Comparison of ENCODE assay signal across 1 cellular context in the genomic region with DNA sequence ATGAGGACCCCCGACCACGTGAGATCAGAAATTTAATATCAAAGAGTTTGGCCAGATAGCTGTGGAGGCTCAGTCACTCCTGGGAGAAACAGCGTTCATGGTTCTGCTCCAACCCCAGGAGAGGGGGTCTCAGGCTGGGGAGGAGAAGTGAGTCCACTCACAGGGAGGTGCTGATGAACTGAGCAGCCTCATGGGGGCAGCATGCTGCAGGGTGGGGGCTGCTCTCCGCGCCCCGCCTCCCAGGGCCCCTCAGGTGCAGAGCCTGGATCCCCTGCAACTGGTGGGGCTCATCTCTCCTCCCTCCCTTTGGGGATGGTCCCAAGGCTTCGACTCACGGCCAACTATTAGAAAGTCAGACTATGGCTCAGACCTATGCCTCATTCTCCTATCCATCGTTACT.
TF ChIP-seq lines count a peak whose summit lies in the region.

No MANE protein-coding gene starts in this region.

TF ChIP-seq in GM23338, 12 proteins besides CTCF, POLR2A, EP300 and RAD21 (continued from another document):
- TF ChIP-seq JUNB (IDR thresholded peaks at IDR 0.05; ENCODE audit: unreplicated experiment): no peak
- no peak for TF ChIP-seq POLR2AphosphoS5 (IDR thresholded peaks at IDR 0.05; ENCODE audit: low read depth)
- no peak for TF ChIP-seq STAT1 (IDR thresholded peaks at IDR 0.05; ENCODE audit: unreplicated experiment)
- TF ChIP-seq, protein P1, sequence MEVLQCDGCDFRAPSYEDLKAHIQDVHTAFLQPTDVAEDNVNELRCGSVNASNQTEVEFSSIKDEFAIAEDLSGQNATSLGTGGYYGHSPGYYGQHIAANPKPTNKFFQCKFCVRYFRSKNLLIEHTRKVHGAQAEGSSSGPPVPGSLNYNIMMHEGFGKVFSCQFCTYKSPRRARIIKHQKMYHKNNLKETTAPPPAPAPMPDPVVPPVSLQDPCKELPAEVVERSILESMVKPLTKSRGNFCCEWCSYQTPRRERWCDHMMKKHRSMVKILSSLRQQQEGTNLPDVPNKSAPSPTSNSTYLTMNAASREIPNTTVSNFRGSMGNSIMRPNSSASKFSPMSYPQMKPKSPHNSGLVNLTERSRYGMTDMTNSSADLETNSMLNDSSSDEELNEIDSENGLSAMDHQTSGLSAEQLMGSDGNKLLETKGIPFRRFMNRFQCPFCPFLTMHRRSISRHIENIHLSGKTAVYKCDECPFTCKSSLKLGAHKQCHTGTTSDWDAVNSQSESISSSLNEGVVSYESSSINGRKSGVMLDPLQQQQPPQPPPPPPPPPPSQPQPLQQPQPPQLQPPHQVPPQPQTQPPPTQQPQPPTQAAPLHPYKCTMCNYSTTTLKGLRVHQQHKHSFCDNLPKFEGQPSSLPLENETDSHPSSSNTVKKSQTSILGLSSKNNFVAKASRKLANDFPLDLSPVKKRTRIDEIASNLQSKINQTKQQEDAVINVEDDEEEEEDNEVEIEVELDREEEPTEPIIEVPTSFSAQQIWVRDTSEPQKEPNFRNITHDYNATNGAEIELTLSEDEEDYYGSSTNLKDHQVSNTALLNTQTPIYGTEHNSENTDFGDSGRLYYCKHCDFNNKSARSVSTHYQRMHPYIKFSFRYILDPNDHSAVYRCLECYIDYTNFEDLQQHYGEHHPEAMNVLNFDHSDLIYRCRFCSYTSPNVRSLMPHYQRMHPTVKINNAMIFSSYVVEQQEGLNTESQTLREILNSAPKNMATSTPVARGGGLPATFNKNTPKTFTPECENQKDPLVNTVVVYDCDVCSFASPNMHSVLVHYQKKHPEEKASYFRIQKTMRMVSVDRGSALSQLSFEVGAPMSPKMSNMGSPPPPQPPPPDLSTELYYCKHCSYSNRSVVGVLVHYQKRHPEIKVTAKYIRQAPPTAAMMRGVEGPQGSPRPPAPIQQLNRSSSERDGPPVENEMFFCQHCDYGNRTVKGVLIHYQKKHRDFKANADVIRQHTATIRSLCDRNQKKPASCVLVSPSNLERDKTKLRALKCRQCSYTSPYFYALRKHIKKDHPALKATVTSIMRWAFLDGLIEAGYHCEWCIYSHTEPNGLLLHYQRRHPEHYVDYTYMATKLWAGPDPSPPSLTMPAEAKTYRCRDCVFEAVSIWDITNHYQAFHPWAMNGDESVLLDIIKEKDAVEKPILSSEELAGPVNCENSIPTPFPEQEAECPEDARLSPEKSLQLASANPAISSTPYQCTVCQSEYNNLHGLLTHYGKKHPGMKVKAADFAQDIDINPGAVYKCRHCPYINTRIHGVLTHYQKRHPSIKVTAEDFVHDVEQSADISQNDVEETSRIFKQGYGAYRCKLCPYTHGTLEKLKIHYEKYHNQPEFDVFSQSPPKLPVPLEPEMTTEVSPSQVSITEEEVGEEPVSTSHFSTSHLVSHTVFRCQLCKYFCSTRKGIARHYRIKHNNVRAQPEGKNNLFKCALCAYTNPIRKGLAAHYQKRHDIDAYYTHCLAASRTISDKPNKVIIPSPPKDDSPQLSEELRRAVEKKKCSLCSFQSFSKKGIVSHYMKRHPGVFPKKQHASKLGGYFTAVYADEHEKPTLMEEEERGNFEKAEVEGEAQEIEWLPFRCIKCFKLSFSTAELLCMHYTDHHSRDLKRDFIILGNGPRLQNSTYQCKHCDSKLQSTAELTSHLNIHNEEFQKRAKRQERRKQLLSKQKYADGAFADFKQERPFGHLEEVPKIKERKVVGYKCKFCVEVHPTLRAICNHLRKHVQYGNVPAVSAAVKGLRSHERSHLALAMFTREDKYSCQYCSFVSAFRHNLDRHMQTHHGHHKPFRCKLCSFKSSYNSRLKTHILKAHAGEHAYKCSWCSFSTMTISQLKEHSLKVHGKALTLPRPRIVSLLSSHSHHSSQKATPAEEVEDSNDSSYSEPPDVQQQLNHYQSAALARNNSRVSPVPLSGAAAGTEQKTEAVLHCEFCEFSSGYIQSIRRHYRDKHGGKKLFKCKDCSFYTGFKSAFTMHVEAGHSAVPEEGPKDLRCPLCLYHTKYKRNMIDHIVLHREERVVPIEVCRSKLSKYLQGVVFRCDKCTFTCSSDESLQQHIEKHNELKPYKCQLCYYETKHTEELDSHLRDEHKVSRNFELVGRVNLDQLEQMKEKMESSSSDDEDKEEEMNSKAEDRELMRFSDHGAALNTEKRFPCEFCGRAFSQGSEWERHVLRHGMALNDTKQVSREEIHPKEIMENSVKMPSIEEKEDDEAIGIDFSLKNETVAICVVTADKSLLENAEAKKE (CRISPR knock-in tag; IDR thresholded peaks at IDR 0.05): no peak
- no peak for TF ChIP-seq EZH2 (IDR thresholded peaks at IDR 0.05; ENCODE audit: low read depth, unreplicated experiment)
- TF ChIP-seq NANOG (IDR thresholded peaks at IDR 0.05; ENCODE audit: borderline replicate concordance): no peak
- TF ChIP-seq, protein P2, sequence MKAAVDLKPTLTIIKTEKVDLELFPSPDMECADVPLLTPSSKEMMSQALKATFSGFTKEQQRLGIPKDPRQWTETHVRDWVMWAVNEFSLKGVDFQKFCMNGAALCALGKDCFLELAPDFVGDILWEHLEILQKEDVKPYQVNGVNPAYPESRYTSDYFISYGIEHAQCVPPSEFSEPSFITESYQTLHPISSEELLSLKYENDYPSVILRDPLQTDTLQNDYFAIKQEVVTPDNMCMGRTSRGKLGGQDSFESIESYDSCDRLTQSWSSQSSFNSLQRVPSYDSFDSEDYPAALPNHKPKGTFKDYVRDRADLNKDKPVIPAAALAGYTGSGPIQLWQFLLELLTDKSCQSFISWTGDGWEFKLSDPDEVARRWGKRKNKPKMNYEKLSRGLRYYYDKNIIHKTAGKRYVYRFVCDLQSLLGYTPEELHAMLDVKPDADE (IDR thresholded peaks at IDR 0.05): no peak
TF ChIP-seq in GM23338: peak in this region for 0.
